ENCODE assay signal across 22 cellular contexts in genomic region chr3:28253040-28253715, GRCh38. TPM values are rescaled to one million over a fixed set of nuclear protein-coding genes. Genes with fewer than 3 reads are reported as not detected.
DNase-seq lines count a peak whose midpoint lies in the region; ATAC-seq, FAIRE-seq and TF ChIP-seq lines count a peak whose summit lies in the region.
"Had no signal": no experiment of that assay in that cellular context is flagged by ENCODE, and none has a peak within 500 bp of the region (broad histone marks: within the 10 kb centered on the region; RNA-seq: fewer than 3 reads in every experiment).

No MANE protein-coding gene starts in this region.

- H3K56ac ChIP-seq in mesendoderm (ENCODE audit: low read length): no peak overlapping the region

- H3K4me1 ChIP-seq in K562 (replicated peaks in 1 of 2; ENCODE audit: control insufficient read depth in 2 of 2, insufficient read depth in 2 of 2, low read length in 2 of 2): no peaks in the 10 kb centered on the region
- peaks cover 5% of the 10 kb centered on the region for H3K4me1 ChIP-seq in mesendoderm (ENCODE audit: control insufficient read depth, low read depth, low read length)
- H3K4me1 ChIP-seq: Peyer's patch had no signal

- no peak overlapping the region for H2AK5ac ChIP-seq in mesendoderm (ENCODE audit: low read length)

- no peak overlapping the region for H3K4ac ChIP-seq in mesendoderm (ENCODE audit: low read depth, low read length)

- H3K27me3 ChIP-seq in K562 (ENCODE audit: control insufficient read depth in 2 of 2, insufficient read depth in 2 of 2, low read length in 2 of 2) (no peaks in the 10 kb centered on the region), mesendoderm (ENCODE audit: insufficient read depth, low read length, poor library complexity) (no peaks in the 10 kb centered on the region)
- H3K27me3 ChIP-seq: BLaER1 treated with 17β-estradiol and CSF1 and Interleukin-3, amounts not matched to agents 10 nM and 100 nM; Peyer's patch had no signal

- no peak overlapping the region for H2BK120ac ChIP-seq in mesendoderm (ENCODE audit: low read depth, low read length)

- H3K79me2 ChIP-seq in K562 (ENCODE audit: control insufficient read depth, insufficient read depth, low read length): peaks cover 47% of the 10 kb centered on the region
- H3K79me2 ChIP-seq in mesendoderm (ENCODE audit: control insufficient read depth, insufficient read depth, low read length): no peaks in the 10 kb centered on the region

- DNase-seq in activated CD8-positive, alpha-beta T cell treated with anti-CD3 and anti-CD28 coated beads for 36 hours: no peak
- no peak for DNase-seq in activated CD8-positive, alpha-beta T cell treated with anti-CD3 and anti-CD28 coated beads, Interleukin-2, amount 10 ng/mL, durations not matched to agents 7 days and 5 days
- DNase-seq in K562 (ENCODE audit: extremely low read depth in 1 of 4, low spot score in 3 of 4): no peak
- DNase-seq in naive thymus-derived CD8-positive, alpha-beta T cell: no peak
- no peak for DNase-seq in stimulated activated CD4-positive, alpha-beta T cell treated with anti-CD3 and anti-CD28 coated beads, Interleukin-4, amount 100 ng/mL, for 4 hours
- no peak for DNase-seq in mesendoderm
- no peak for DNase-seq in NCI-H1092 (lab: John Stamatoyannopoulos, UW)
- DNase-seq: ACHN, EL, GF-D8, H7, HFFc6, NCI-H1105, NCI-H2029 treated with DMSO at 0.1 percent for 48 hours, NCI-H226, NCI-H524, NCI-H82, Peyer's patch had no signal

- H3K27ac ChIP-seq in K562 (ENCODE audit: extremely low read depth, low read depth, low read length): no peak overlapping the region
- H3K27ac ChIP-seq in mesendoderm (ENCODE audit: low read depth, low read length): no peak overlapping the region
- H3K27ac ChIP-seq: 22Rv1, KMS-11, Peyer's patch had no signal

- no TSS peak for BruUV-seq in K562 (replicated peaks; lab: Mats Ljungman, UMichigan)

- intact Hi-C loops in activated CD8-positive, alpha-beta T cell treated with anti-CD3 and anti-CD28 coated beads for 36 hours (cut with micrococcal nuclease): no loop called here
- intact Hi-C loops in K562 (cut with micrococcal nuclease): no loop called here

- H2AFZ ChIP-seq in K562 (ENCODE audit: low read depth, low read length): no peak overlapping the region

- peaks cover 3% of the 10 kb centered on the region for H3K79me1 ChIP-seq in mesendoderm (ENCODE audit: low read length)

- no peaks in the 10 kb centered on the region for H3K9me3 Mint-ChIP-seq in activated CD8-positive, alpha-beta T cell treated with anti-CD3 and anti-CD28 coated beads for 36 hours
- H3K9me3 Mint-ChIP-seq in activated CD8-positive, alpha-beta T cell treated with anti-CD3 and anti-CD28 coated beads, Interleukin-2, amount 10 ng/mL, durations not matched to agents 7 days and 5 days (ENCODE audit: insufficient read depth): no peaks in the 10 kb centered on the region
- no peaks in the 10 kb centered on the region for H3K9me3 Mint-ChIP-seq in naive thymus-derived CD8-positive, alpha-beta T cell
- H3K9me3 Mint-ChIP-seq: HFFc6 had no signal

- TF ChIP-seq RAD21 in K562 (CRISPR knock-in tag; conservative IDR thresholded peaks at IDR 0.05 in 1 of 2, IDR thresholded peaks at IDR 0.05 in 1 of 2): no peak

- H3K23ac ChIP-seq in mesendoderm (ENCODE audit: low read length): no peak overlapping the region

- H3K9me3 ChIP-seq in K562 (replicated peaks; ENCODE audit: control insufficient read depth, insufficient read depth, low read depth, low read length): no peaks in the 10 kb centered on the region
- H3K9me3 ChIP-seq: Peyer's patch had no signal

- no peak for ATAC-seq in activated CD8-positive, alpha-beta T cell treated with anti-CD3 and anti-CD28 coated beads for 36 hours
- no peak for ATAC-seq in activated CD8-positive, alpha-beta T cell treated with anti-CD3 and anti-CD28 coated beads, Interleukin-2, amount 10 ng/mL, durations not matched to agents 7 days and 5 days
- ATAC-seq in K562 (peak; percentile 15; the same call in 1 of the 3 replicates), HG03378 (IDR thresholded peaks at IDR 0.05; ENCODE audit: unreplicated experiment) (no peak)
- ATAC-seq in naive thymus-derived CD8-positive, alpha-beta T cell: no peak

- no peak overlapping the region for H2BK5ac ChIP-seq in mesendoderm (ENCODE audit: low read length)

- 87% methylated on average over 9 of the region's 9 CpGs for WGBS in K562 (ENCODE audit: insufficient coverage, low coverage, missing lambda C conversion rate)
- no CpG with 5 or more reads among the region's 9 CpGs for WGBS in mesendoderm (ENCODE audit: extremely low coverage, insufficient coverage, low lambda C conversion rate)

- TF ChIP-seq EP300 in K562 (IDR thresholded peaks at IDR 0.05; ENCODE audit: low read length): no peak

- H3K4me2 ChIP-seq in K562 (ENCODE audit: insufficient read depth, low read length) (no peak overlapping the region), mesendoderm (ENCODE audit: low read length) (no peak overlapping the region)
- H3K4me2 ChIP-seq: KMS-11 had no signal

- POLR2A ChIA-PET in activated CD8-positive, alpha-beta T cell treated with anti-CD3 and anti-CD28 coated beads for 36 hours (lab: Charles Lee): interaction anchor here (1.1 kb wide), 1 partner anchor 10 kb away, joined by 3 read pairs; no protein-coding TSS in a partner anchor
- POLR2A ChIA-PET in activated CD8-positive, alpha-beta T cell treated with anti-CD3 and anti-CD28 coated beads, Interleukin-2, amount 10 ng/mL, durations not matched to agents 7 days and 5 days (lab: Charles Lee): no interaction called here
- POLR2A ChIA-PET in K562 (lab: Yijun Ruan, JAX): interaction anchor here (1.2 to 1.6 kb wide), 2 partner anchors 12 to 22 kb away, joined by 3 to 5 read pairs; partner anchors contain the start of gene CMC1
- POLR2A ChIA-PET in naive thymus-derived CD8-positive, alpha-beta T cell (lab: Charles Lee): no interaction called here

- TF ChIP-seq POLR2A in K562 (conservative IDR thresholded peaks at IDR 0.05): no peak

- H3K36me3 ChIP-seq in K562 (ENCODE audit: control insufficient read depth, insufficient read depth, low read length) (peaks cover 9% of the 10 kb centered on the region; the same call in 1 of the 3 replicates), mesendoderm (ENCODE audit: control insufficient read depth, insufficient read depth, low read length) (no peaks in the 10 kb centered on the region)
- H3K36me3 ChIP-seq: Peyer's patch had no signal

- no peak overlapping the region for H4K5ac ChIP-seq in mesendoderm (ENCODE audit: low read length)

- no peak overlapping the region for H4K8ac ChIP-seq in mesendoderm (ENCODE audit: low read depth, low read length)

- CTCF ChIA-PET in activated CD8-positive, alpha-beta T cell treated with anti-CD3 and anti-CD28 coated beads for 36 hours (lab: Charles Lee): interaction anchor here (0.9 to 1.6 kb wide), 4 partner anchors 11 to 541 kb away, joined by 3 to 6 read pairs (median 4); partner anchors contain the start of gene CMC1
- CTCF ChIA-PET in activated CD8-positive, alpha-beta T cell treated with anti-CD3 and anti-CD28 coated beads, Interleukin-2, amount 10 ng/mL, durations not matched to agents 7 days and 5 days (lab: Charles Lee): interaction anchor here (1.5 kb wide), 1 partner anchor 541 kb away, joined by 5 read pairs; no protein-coding TSS in a partner anchor
- CTCF ChIA-PET in K562 (lab: Yijun Ruan, JAX; ENCODE audit: low intra/inter-chr PET ratio): no interaction called here

- no peak for TF ChIP-seq CTCF in activated CD8-positive, alpha-beta T cell treated with anti-CD3 and anti-CD28 coated beads for 36 hours (IDR thresholded peaks at IDR 0.05)
- no peak for TF ChIP-seq CTCF in K562 (IDR thresholded peaks at IDR 0.05 in 2 of 3, conservative IDR thresholded peaks at IDR 0.05 in 1 of 3; ENCODE audit: insufficient read depth in 2 of 3, low read depth in 1 of 3, low read length in 3 of 3)

- no peak overlapping the region for H3K4me3 ChIP-seq in K562
- H3K4me3 ChIP-seq in mesendoderm (ENCODE audit: low read length): no peak overlapping the region
- H3K4me3 ChIP-seq: BLaER1 treated with 17β-estradiol and CSF1 and Interleukin-3, amounts not matched to agents 10 nM and 100 nM; Peyer's patch had no signal

- no peaks in the 10 kb centered on the region for H3K27me3 Mint-ChIP-seq in activated CD8-positive, alpha-beta T cell treated with anti-CD3 and anti-CD28 coated beads for 36 hours
- no peaks in the 10 kb centered on the region for H3K27me3 Mint-ChIP-seq in activated CD8-positive, alpha-beta T cell treated with anti-CD3 and anti-CD28 coated beads, Interleukin-2, amount 10 ng/mL, durations not matched to agents 7 days and 5 days (ENCODE audit: low read depth)
- H3K27me3 Mint-ChIP-seq in naive thymus-derived CD8-positive, alpha-beta T cell: no peaks in the 10 kb centered on the region

- in situ Hi-C loops in K562 (cut with MboI): no loop called here

- H3K18ac ChIP-seq in mesendoderm (ENCODE audit: low read length): no peak overlapping the region

- FAIRE-seq in K562 (lab: Jason Lieb, UNC): no peak

- peaks cover 9% of the 10 kb centered on the region; the same call in 1 of the 2 replicates for H4K20me1 ChIP-seq in K562 (replicated peaks; ENCODE audit: control insufficient read depth, insufficient read depth, low read length)

- H2BK15ac ChIP-seq in mesendoderm (replicated peaks; ENCODE audit: low read depth): no peak overlapping the region

- H3K36me3 Mint-ChIP-seq in activated CD8-positive, alpha-beta T cell treated with anti-CD3 and anti-CD28 coated beads for 36 hours (ENCODE audit: low read depth): peaks cover 22% of the 10 kb centered on the region
- peaks cover 15% of the 10 kb centered on the region for H3K36me3 Mint-ChIP-seq in activated CD8-positive, alpha-beta T cell treated with anti-CD3 and anti-CD28 coated beads, Interleukin-2, amount 10 ng/mL, durations not matched to agents 7 days and 5 days (ENCODE audit: low read depth)
- H3K36me3 Mint-ChIP-seq in naive thymus-derived CD8-positive, alpha-beta T cell: peaks cover 0 to 8% (median 2%) of the 10 kb centered on the region in 3 donors

- H3K4me3 Mint-ChIP-seq in activated CD8-positive, alpha-beta T cell treated with anti-CD3 and anti-CD28 coated beads for 36 hours: no peak overlapping the region
- no peak overlapping the region for H3K4me3 Mint-ChIP-seq in activated CD8-positive, alpha-beta T cell treated with anti-CD3 and anti-CD28 coated beads, Interleukin-2, amount 10 ng/mL, durations not matched to agents 7 days and 5 days
- peak overlapping the region in 1 of 10 donors; percentile 16 for H3K4me3 Mint-ChIP-seq in naive thymus-derived CD8-positive, alpha-beta T cell
- H3K4me3 Mint-ChIP-seq: HFFc6 had no signal

- H3K9me1 ChIP-seq in K562 (ENCODE audit: control insufficient read depth, insufficient read depth, low read length): no peaks in the 10 kb centered on the region

- peak overlapping the region; percentile 27 for H3K27ac Mint-ChIP-seq in activated CD8-positive, alpha-beta T cell treated with anti-CD3 and anti-CD28 coated beads for 36 hours
- H3K27ac Mint-ChIP-seq in activated CD8-positive, alpha-beta T cell treated with anti-CD3 and anti-CD28 coated beads, Interleukin-2, amount 10 ng/mL, durations not matched to agents 7 days and 5 days: no peak overlapping the region
- peak overlapping the region in 6 of 10 donors; percentile 2 to 75 (median 22) for H3K27ac Mint-ChIP-seq in naive thymus-derived CD8-positive, alpha-beta T cell
- H3K27ac Mint-ChIP-seq: HFFc6 had no signal

- peaks cover 43% of the 10 kb centered on the region for H3K4me1 Mint-ChIP-seq in activated CD8-positive, alpha-beta T cell treated with anti-CD3 and anti-CD28 coated beads for 36 hours (ENCODE audit: low read depth)
- peaks cover 18% of the 10 kb centered on the region for H3K4me1 Mint-ChIP-seq in activated CD8-positive, alpha-beta T cell treated with anti-CD3 and anti-CD28 coated beads, Interleukin-2, amount 10 ng/mL, durations not matched to agents 7 days and 5 days (ENCODE audit: low read depth)
- peaks cover 25 to 56% (median 50%) of the 10 kb centered on the region in 4 donors for H3K4me1 Mint-ChIP-seq in naive thymus-derived CD8-positive, alpha-beta T cell

- H3K9ac ChIP-seq in K562 (ENCODE audit: insufficient read depth in 1 of 2, low read depth in 2 of 2, low read length in 2 of 2): no peak overlapping the region
- no peak overlapping the region for H3K9ac ChIP-seq in mesendoderm (ENCODE audit: low read length)
- H3K9ac ChIP-seq: BLaER1 treated with 17β-estradiol and CSF1 and Interleukin-3, amounts not matched to agents 10 nM and 100 nM; KMS-11 had no signal

RNA-seq across cellular contexts. Expression of gene CMC1, which starts 11.8 kb away (rescaled TPM):
- 10 to 100 TPM; 22.4 to 29.0 TPM for total RNA-seq in activated CD8-positive, alpha-beta T cell treated with anti-CD3 and anti-CD28 coated beads for 36 hours
- 10 to 100 TPM; 16.8 to 20.8 TPM for total RNA-seq in activated CD8-positive, alpha-beta T cell treated with anti-CD3 and anti-CD28 coated beads, Interleukin-2, amount 10 ng/mL, durations not matched to agents 7 days and 5 days
- total RNA-seq in K562 (2011; cell fraction: chromatin; rRNA removed; ENCODE audit: low replicate concordance): 10.8 and 42.1 TPM in 2 replicates
- 8.3 and 11.2 TPM in 2 replicates for total RNA-seq in K562 (2011; cell fraction: nucleolus; rRNA removed)
- total RNA-seq in K562 (2011; cell fraction: nucleoplasm; rRNA removed): 22.1 and 38.3 TPM in 2 replicates
- total RNA-seq in K562 (2014; rRNA removed): 15.9 and 18.0 TPM in 2 replicates
- 52.9 and 57.6 TPM in 2 replicates for total RNA-seq in K562 (2014; rRNA removed; fragmentation: Illumina TruSeq; extraction: Trizol)
- 35.6 and 40.3 TPM in 2 replicates for total RNA-seq in K562 (2015; rRNA removed; fragmentation: Illumina TruSeq; extraction: Trizol)
- total RNA-seq in K562 (2021): 38.8 and 42.9 TPM in 2 replicates
- 58.5 and 74.6 TPM in 2 replicates for polyA plus RNA-seq in K562 (2011; rRNA removed)
- polyA plus RNA-seq in K562 (2011; cell fraction: cytosol; rRNA removed): 12.2 and 20.4 TPM in 2 replicates
- polyA plus RNA-seq in K562 (2011; cell fraction: nucleus; rRNA removed): 15.2 and 25.7 TPM in 2 replicates
- 41.7 and 73.9 TPM in 2 replicates for polyA plus RNA-seq in K562 (2012)
- polyA plus RNA-seq in K562 (2014; fragmentation: Illumina TruSeq; extraction: Trizol): 19.8 and 44.7 TPM in 2 replicates
- polyA plus RNA-seq in K562 (2014; fragmentation: Nextera tagmentation; extraction: Ambion mirVana): 10 to 100 TPM; 48.9 to 56.8 TPM
- polyA plus RNA-seq in K562 (2014; rRNA removed): 50.9 and 59.0 TPM in 2 replicates
- polyA minus RNA-seq in K562 (2011; rRNA and poly(A)+ RNA removed): 12.4 and 13.6 TPM in 2 replicates
- polyA minus RNA-seq in K562 (2011; cell fraction: cytosol; rRNA and poly(A)+ RNA removed): 8.9 and 13.5 TPM in 2 replicates
- polyA minus RNA-seq in K562 (2011; cell fraction: nucleus; rRNA and poly(A)+ RNA removed): 34.2 and 50.4 TPM in 2 replicates
- 10 to 100 TPM; 16.2 to 18.4 TPM for total RNA-seq in naive thymus-derived CD8-positive, alpha-beta T cell
- polyA plus RNA-seq in naive thymus-derived CD8-positive, alpha-beta T cell: 100 to 1,000 TPM in 1 of 3 donors, 10 to 100 TPM in 2; 33.1 to 425 (median 38.0) TPM
- 64.3 TPM for polyA plus RNA-seq in mesendoderm (2013, experiment 1 of 2)
- 62.3 TPM for polyA plus RNA-seq in mesendoderm (2013, experiment 2 of 2)

Comparison
In these comparisons a context has a peak if more than half of its experiments do, and no peak if none do; other contexts are left out.
1. POLR2A ChIA-PET loops: an anchor here in activated CD8-positive, alpha-beta T cell treated with anti-CD3 and anti-CD28 coated beads for 36 hours (1.1 kb wide) and K562 (1.2 to 1.6 kb wide); none called in activated CD8-positive, alpha-beta T cell treated with anti-CD3 and anti-CD28 coated beads, Interleukin-2, amount 10 ng/mL, durations not matched to agents 7 days and 5 days and naive thymus-derived CD8-positive, alpha-beta T cell.